8 cellular contexts compared by ENCODE assay signal in genomic region chr22:23591203-23591791, GRCh38. TPM values are rescaled to one million over a fixed set of nuclear protein-coding genes. Genes with fewer than 3 reads are reported as not detected.
DNase-seq lines count a peak whose midpoint lies in the region; ATAC-seq and TF ChIP-seq lines count a peak whose summit lies in the region.

No MANE protein-coding gene starts in this region.

- no peak overlapping the region for H3K9ac ChIP-seq in endodermal cell (ENCODE audit: extremely low read depth, low read length, poor library complexity, severe bottlenecking)

- ATAC-seq in activated CD8-positive, alpha-beta T cell treated with anti-CD3 and anti-CD28 coated beads, Interleukin-2, amount 10 ng/mL, durations not matched to agents 7 days and 5 days: peak; percentile 82
- ATAC-seq in GM18520 (IDR thresholded peaks at IDR 0.05; ENCODE audit: unreplicated experiment): no peak

- no peak overlapping the region for H3K4me3 ChIP-seq in endodermal cell (ENCODE audit: low read length)

- CTCF ChIA-PET in activated CD8-positive, alpha-beta T cell treated with anti-CD3 and anti-CD28 coated beads, Interleukin-2, amount 10 ng/mL, durations not matched to agents 7 days and 5 days (lab: Charles Lee): interaction anchor here (0.7 to 2.0 kb wide), 15 partner anchors 9 to 341 kb away, joined by 3 to 10 read pairs (median 4); partner anchors contain the start of gene SLC2A11

- no peaks in the 10 kb centered on the region for H3K36me3 ChIP-seq in endodermal cell (ENCODE audit: control insufficient read depth, insufficient read depth, low read length)

- no peaks in the 10 kb centered on the region for H3K27me3 ChIP-seq in endodermal cell (ENCODE audit: control insufficient read depth, insufficient read depth, low read length, poor library complexity, severe bottlenecking)

- peak; percentile 98 for TF ChIP-seq CTCF in endodermal cell (conservative IDR thresholded peaks at IDR 0.05)

- no peaks in the 10 kb centered on the region for H3K36me3 Mint-ChIP-seq in activated CD8-positive, alpha-beta T cell treated with anti-CD3 and anti-CD28 coated beads, Interleukin-2, amount 10 ng/mL, durations not matched to agents 7 days and 5 days (ENCODE audit: low read depth)
- H3K36me3 Mint-ChIP-seq in endodermal cell (ENCODE audit: low read depth): no peaks in the 10 kb centered on the region

- no peak overlapping the region for H3K4me3 Mint-ChIP-seq in activated CD8-positive, alpha-beta T cell treated with anti-CD3 and anti-CD28 coated beads, Interleukin-2, amount 10 ng/mL, durations not matched to agents 7 days and 5 days
- no peak overlapping the region for H3K4me3 Mint-ChIP-seq in endodermal cell

- DNase-seq in NK-92 treated with Interleukin-12 subunit alpha and Interleukin-12 subunit beta, amount 100 ng/mL, for 24 hours (lab: John Stamatoyannopoulos, UW): peak; percentile 17
- DNase-seq in NK-92 (lab: John Stamatoyannopoulos, UW; ENCODE audit: unreplicated experiment) (no peak), NCI-H526 treated with DMSO at 0.1 percent for 48 hours (lab: John Stamatoyannopoulos, UW) (peak; percentile 5), endodermal cell (peak; percentile 95), myocyte (ENCODE audit: low read depth) (peak; percentile 37)
- peak; percentile 71 for DNase-seq in activated CD8-positive, alpha-beta T cell treated with anti-CD3 and anti-CD28 coated beads, Interleukin-2, amount 10 ng/mL, durations not matched to agents 7 days and 5 days
- DNase-seq in stimulated activated CD8-positive, alpha-beta memory T cell treated with anti-CD3 and anti-CD28 coated beads, Interleukin-7, amount 100 ng/mL, for 24 hours (ENCODE audit: low read depth): peak; percentile 44

- peaks cover 5% of the 10 kb centered on the region for H3K4me1 ChIP-seq in endodermal cell (ENCODE audit: control insufficient read depth, insufficient read depth, low read length)

- peaks cover 15% of the 10 kb centered on the region for H3K27me3 Mint-ChIP-seq in activated CD8-positive, alpha-beta T cell treated with anti-CD3 and anti-CD28 coated beads, Interleukin-2, amount 10 ng/mL, durations not matched to agents 7 days and 5 days (ENCODE audit: low read depth)
- peaks cover 11% of the 10 kb centered on the region for H3K27me3 Mint-ChIP-seq in endodermal cell (ENCODE audit: insufficient read depth)

- no peak overlapping the region for H3K27ac Mint-ChIP-seq in activated CD8-positive, alpha-beta T cell treated with anti-CD3 and anti-CD28 coated beads, Interleukin-2, amount 10 ng/mL, durations not matched to agents 7 days and 5 days
- peak overlapping the region; percentile 40 for H3K27ac Mint-ChIP-seq in endodermal cell

- H3K9me3 ChIP-seq in endodermal cell (ENCODE audit: control insufficient read depth, low read length): no peaks in the 10 kb centered on the region

- WGBS in endodermal cell (ENCODE audit: insufficient coverage in 1 of 2, insufficient read length in 1 of 2), 2 experiments: 52 to 57% methylated on average over 5 to 11 of the region's 11 CpGs

- H3K4me1 Mint-ChIP-seq in activated CD8-positive, alpha-beta T cell treated with anti-CD3 and anti-CD28 coated beads, Interleukin-2, amount 10 ng/mL, durations not matched to agents 7 days and 5 days (ENCODE audit: low read depth): peaks cover 9% of the 10 kb centered on the region
- peaks cover 11% of the 10 kb centered on the region for H3K4me1 Mint-ChIP-seq in endodermal cell

- no peak overlapping the region for H3K27ac ChIP-seq in endodermal cell (ENCODE audit: low read depth, low read length)

- POLR2A ChIA-PET in activated CD8-positive, alpha-beta T cell treated with anti-CD3 and anti-CD28 coated beads, Interleukin-2, amount 10 ng/mL, durations not matched to agents 7 days and 5 days (lab: Charles Lee): no interaction called here

- H3K9me3 Mint-ChIP-seq in activated CD8-positive, alpha-beta T cell treated with anti-CD3 and anti-CD28 coated beads, Interleukin-2, amount 10 ng/mL, durations not matched to agents 7 days and 5 days (ENCODE audit: insufficient read depth): no peaks in the 10 kb centered on the region
- no peaks in the 10 kb centered on the region for H3K9me3 Mint-ChIP-seq in endodermal cell

RNA-seq across cellular contexts. Expression of gene IGLL1, which starts 11.2 kb away (rescaled TPM):
- total RNA-seq in activated CD8-positive, alpha-beta T cell treated with anti-CD3 and anti-CD28 coated beads, Interleukin-2, amount 10 ng/mL, durations not matched to agents 7 days and 5 days: not detected
- total RNA-seq in endodermal cell: not detected
- not detected for polyA plus RNA-seq in endodermal cell (2013, experiment 1 of 2)
- not detected for polyA plus RNA-seq in endodermal cell (2013, experiment 2 of 2)
- total RNA-seq in myocyte: 0.88 TPM in 1 of 2 replicates, not detected in the other
- not detected for polyA plus RNA-seq in myocyte (2012)

RNA-seq across cellular contexts. Expression of gene DRICH1, which starts 40.8 kb away (rescaled TPM):
- under 1 TPM; 0.21 to 0.29 TPM for total RNA-seq in activated CD8-positive, alpha-beta T cell treated with anti-CD3 and anti-CD28 coated beads, Interleukin-2, amount 10 ng/mL, durations not matched to agents 7 days and 5 days
- under 1 TPM in 1 of 2 donors, not detected in 1; 0.24 TPM for total RNA-seq in endodermal cell
- not detected for polyA plus RNA-seq in endodermal cell (2013, experiment 1 of 2)
- polyA plus RNA-seq in endodermal cell (2013, experiment 2 of 2): 0.21 TPM
- 0.21 and 0.26 TPM in 2 replicates for total RNA-seq in myocyte
- polyA plus RNA-seq in myocyte (2012): 0.21 TPM
